Comparison of ENCODE assay signal across 4 cellular contexts in genomic region chr7:85376589-85376988, GRCh38.
"Had no signal": no experiment of that assay in that cellular context is flagged by ENCODE, and none has a peak within 500 bp of the region (broad histone marks: within the 10 kb centered on the region; RNA-seq: fewer than 3 reads in every experiment).

No MANE protein-coding gene starts in this region.

- H3K4me3 ChIP-seq: K562 had no signal

- DNase-seq: IMR-90 had no signal

- ATAC-seq: HepG2, K562 had no signal

- H3K27ac ChIP-seq: HL-60 had no signal
